ENCODE assay signal across 16 cellular contexts in the genomic region with DNA sequence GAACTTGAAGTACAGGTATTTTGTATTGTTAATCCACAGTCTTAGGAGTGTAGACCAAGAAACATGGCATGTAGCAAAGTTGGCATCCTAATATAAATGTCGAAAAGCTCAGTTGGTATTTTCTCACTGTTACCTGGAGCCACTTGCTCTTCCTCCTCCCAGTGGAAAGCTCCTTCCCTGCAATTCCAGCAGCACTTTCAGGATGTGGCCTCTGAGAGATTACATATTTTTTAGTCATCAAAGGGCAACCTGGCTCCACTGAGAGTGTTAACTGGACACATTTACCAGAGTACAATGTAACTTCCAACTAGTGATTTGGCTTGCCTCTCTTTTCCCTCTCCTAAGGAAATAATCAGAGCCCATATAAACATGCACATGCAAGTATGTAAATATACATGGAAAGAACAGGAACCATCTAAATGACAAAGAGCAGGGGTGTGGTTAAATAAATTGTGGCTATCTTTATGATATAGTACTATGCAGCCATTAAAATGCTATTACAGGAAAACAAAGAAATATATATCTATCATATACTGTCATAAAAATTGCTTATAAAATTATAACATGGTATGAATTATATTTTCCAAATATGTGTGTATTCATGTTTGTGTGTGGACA. TPM values are rescaled to one million over a fixed set of nuclear protein-coding genes. Genes with fewer than 3 reads are reported as not detected.
DNase-seq lines count a peak whose midpoint lies in the region; ATAC-seq and TF ChIP-seq lines count a peak whose summit lies in the region.
"Had no signal": no experiment of that assay in that cellular context is flagged by ENCODE, and none has a peak within 500 bp of the region (broad histone marks: within the 10 kb centered on the region; RNA-seq: fewer than 3 reads in every experiment).

No MANE protein-coding gene starts in this region.

- H2BK5ac ChIP-seq in H9 (ENCODE audit: insufficient read length, low read length) = no peak overlapping the region

- H4K20me1 ChIP-seq in H9 (ENCODE audit: control insufficient read depth, insufficient read depth, insufficient read length) = no peaks in the 10 kb centered on the region

- no peak overlapping the region for H4K8ac ChIP-seq in H9 (replicated peaks; ENCODE audit: insufficient read length, low read depth, low read length)

- no peaks in the 10 kb centered on the region for H3K79me1 ChIP-seq in H9 (ENCODE audit: insufficient read depth, low read depth, low read length, poor library complexity, severe bottlenecking)

- H3K9ac ChIP-seq in H9 (ENCODE audit: extremely low read depth, insufficient read length, low read length) = no peak overlapping the region

- no peak overlapping the region for H2BK15ac ChIP-seq in H9 (ENCODE audit: low read depth, low read length)

- H3K9me3 Mint-ChIP-seq in Caco-2 (ENCODE audit: unreplicated experiment) (no peaks in the 10 kb centered on the region), H9 (peaks cover 0 to 4% of the 10 kb centered on the region in 2 experiments; a peak in 1 of 5 replicates)
- peaks cover 7% of the 10 kb centered on the region for H3K9me3 Mint-ChIP-seq in activated naive CD8-positive, alpha-beta T cell treated with anti-CD3 and anti-CD28 coated beads for 36 hours
- H3K9me3 Mint-ChIP-seq: CD8-positive, alpha-beta memory T cell; nephron had no signal

- no peaks in the 10 kb centered on the region for H3K9me3 ChIP-seq in Caco-2
- H3K9me3 ChIP-seq in H9 (ENCODE audit: control insufficient read depth, low read depth, low read length) = no peaks in the 10 kb centered on the region
- no peaks in the 10 kb centered on the region for H3K9me3 ChIP-seq in HAP-1
- H3K9me3 ChIP-seq: left lung, right atrium auricular region had no signal

- peaks cover 24% of the 10 kb centered on the region for H3K4me1 Mint-ChIP-seq in Caco-2 (ENCODE audit: low read depth, unreplicated experiment)
- peaks cover 10% of the 10 kb centered on the region in 2 experiments for H3K4me1 Mint-ChIP-seq in H9
- H3K4me1 Mint-ChIP-seq in activated naive CD8-positive, alpha-beta T cell treated with anti-CD3 and anti-CD28 coated beads for 36 hours = peaks cover 54% of the 10 kb centered on the region
- H3K4me1 Mint-ChIP-seq: CD8-positive, alpha-beta memory T cell; nephron had no signal

- no peak overlapping the region for H4K5ac ChIP-seq in H9 (ENCODE audit: insufficient read length, low read depth, low read length)

- no peaks in the 10 kb centered on the region for H3K36me3 ChIP-seq in Caco-2 (ENCODE audit: control insufficient read depth, insufficient read depth, low read length)
- no peaks in the 10 kb centered on the region for H3K36me3 ChIP-seq in HAP-1 (replicated peaks)
- H3K36me3 ChIP-seq: left lung, right atrium auricular region had no signal

- H3K36me3 Mint-ChIP-seq in Caco-2 (ENCODE audit: insufficient read depth, unreplicated experiment) = no peaks in the 10 kb centered on the region
- no peaks in the 10 kb centered on the region; a peak in 2 of 7 replicates for H3K36me3 Mint-ChIP-seq in H9 (ENCODE audit: insufficient read depth in 1 of 3, low read depth in 3 of 3)
- peaks cover 4% of the 10 kb centered on the region for H3K36me3 Mint-ChIP-seq in activated naive CD8-positive, alpha-beta T cell treated with anti-CD3 and anti-CD28 coated beads for 36 hours
- H3K36me3 Mint-ChIP-seq: CD8-positive, alpha-beta memory T cell had no signal

- H3K23me2 ChIP-seq in H9 (ENCODE audit: insufficient read length, low read depth, low read length, poor library complexity, severe bottlenecking) = no peaks in the 10 kb centered on the region

- no peak overlapping the region for H3K27ac Mint-ChIP-seq in Caco-2 (ENCODE audit: unreplicated experiment)
- H3K27ac Mint-ChIP-seq in H9 = no peak overlapping the region
- H3K27ac Mint-ChIP-seq in activated naive CD8-positive, alpha-beta T cell treated with anti-CD3 and anti-CD28 coated beads for 36 hours = peak overlapping the region; percentile 69
- H3K27ac Mint-ChIP-seq: activated CD8-positive, alpha-beta memory T cell treated with anti-CD3 and anti-CD28 coated beads, Interleukin-2, amount 10 ng/mL, durations not matched to agents 7 days and 5 days; nephron had no signal

- H3K18ac ChIP-seq in H9 (ENCODE audit: insufficient read length, low read depth, low read length) = no peak overlapping the region

- H3K23ac ChIP-seq in H9 (ENCODE audit: insufficient read length, low read depth, low read length) = no peak overlapping the region

- H2AFZ ChIP-seq in H9 (ENCODE audit: low read length) = peak overlapping the region; percentile 14

- no peak overlapping the region for H3K56ac ChIP-seq in H9 (ENCODE audit: insufficient read length, low read depth, low read length)

- H3K4me3 ChIP-seq in Caco-2 (ENCODE audit: low read depth, low read length) (no peak overlapping the region), HAP-1 (no peak overlapping the region)
- H3K4me3 ChIP-seq: coronary artery, left lung, right atrium auricular region had no signal

- H3T11ph ChIP-seq in H9 (ENCODE audit: low read length) = no peak overlapping the region

- H4K91ac ChIP-seq in H9 (ENCODE audit: insufficient read length, low read depth, low read length) = no peak overlapping the region

- no peak overlapping the region for H2BK20ac ChIP-seq in H9 (ENCODE audit: low read depth, low read length, poor library complexity, severe bottlenecking)

- no peak overlapping the region for H3K4me3 Mint-ChIP-seq in Caco-2 (ENCODE audit: unreplicated experiment)
- no peak overlapping the region for H3K4me3 Mint-ChIP-seq in H9
- H3K4me3 Mint-ChIP-seq in activated naive CD8-positive, alpha-beta T cell treated with anti-CD3 and anti-CD28 coated beads for 36 hours = no peak overlapping the region
- H3K4me3 Mint-ChIP-seq: activated CD8-positive, alpha-beta memory T cell treated with anti-CD3 and anti-CD28 coated beads, Interleukin-2, amount 10 ng/mL, durations not matched to agents 7 days and 5 days; CD8-positive, alpha-beta memory T cell; nephron had no signal

- H3K27me3 Mint-ChIP-seq in Caco-2 (ENCODE audit: insufficient read depth, unreplicated experiment) = no peaks in the 10 kb centered on the region
- H3K27me3 Mint-ChIP-seq in H9 (ENCODE audit: low read depth) = no peaks in the 10 kb centered on the region
- H3K27me3 Mint-ChIP-seq in activated naive CD8-positive, alpha-beta T cell treated with anti-CD3 and anti-CD28 coated beads for 36 hours = peaks cover 14% of the 10 kb centered on the region

- no peak overlapping the region for H2BK120ac ChIP-seq in H9 (ENCODE audit: low read depth, low read length, poor library complexity, severe bottlenecking)

- TF ChIP-seq CTCF in Caco-2 (IDR thresholded peaks at IDR 0.05; ENCODE audit: insufficient read depth in 1 of 2, low read depth in 1 of 2, low read length in 1 of 2, severe bottlenecking in 1 of 2, unreplicated experiment in 1 of 2) (peak; percentile 73 to 75), H9 (conservative IDR thresholded peaks at IDR 0.05) (no peak)

- no peak overlapping the region for H2BK12ac ChIP-seq in H9 (ENCODE audit: insufficient read length, low read depth, low read length)

- in situ Hi-C loops in HAP-1 (cut with MboI; ENCODE audit: low sequenced_read_pairs) = no loop called here

- CTCF ChIA-PET in Caco-2 (lab: Charles Lee) = interaction anchor here (0.6 to 1.5 kb wide), 13 partner anchors 12 to 420 kb away, joined by 3 to 13 read pairs (median 3); a partner anchor contains a TSS

- no peak overlapping the region for H3K4me2 ChIP-seq in H9 (ENCODE audit: insufficient read depth, insufficient read length, low read length)

- peak; percentile 59 to 65 for DNase-seq in Caco-2
- no peak for DNase-seq in H9
- no peak for DNase-seq in activated naive CD8-positive, alpha-beta T cell treated with anti-CD3 and anti-CD28 coated beads for 36 hours
- peak; percentile 76 for DNase-seq in kidney tubule cell (ENCODE audit: low spot score)
- no peak for DNase-seq in HAP-1 (ENCODE audit: low spot score in 2 of 2)
- DNase-seq: activated CD8-positive, alpha-beta memory T cell treated with anti-CD3 and anti-CD28 coated beads, Interleukin-2, amount 10 ng/mL, durations not matched to agents 7 days and 5 days; CD8-positive, alpha-beta memory T cell; H7; hippocampal formation; left lung; stimulated activated CD4-positive, alpha-beta T cell treated with anti-CD3 and anti-CD28 coated beads, Interleukin-2, amount 100 ng/mL, for 48 hours had no signal

- POLR2A ChIA-PET in Caco-2 (lab: Charles Lee) = interaction anchor here (0.6 to 2.0 kb wide), 2 partner anchors 15 to 45 kb away, joined by 4 to 5 read pairs; no protein-coding TSS in a partner anchor

- WGBS in H9 (ENCODE audit: extremely low coverage, insufficient read length, low lambda C conversion rate) = no CpG with 5 or more reads among the region's 1 CpG

- intact Hi-C loops in Caco-2 (cut with micrococcal nuclease; ENCODE audit: unreplicated experiment) = loop anchor here (2.0 to 5.0 kb wide), 2 partner anchors 188 to 290 kb away; no protein-coding TSS in a partner anchor

- BruUV-seq in Caco-2 (replicated peaks; lab: Mats Ljungman, UMichigan) = no TSS peak

- H2AK5ac ChIP-seq in H9 (ENCODE audit: insufficient read length, low read length) = no peak overlapping the region

- no peak overlapping the region for H3K14ac ChIP-seq in H9 (ENCODE audit: insufficient read depth, low read length)

- no peak overlapping the region for H3K4ac ChIP-seq in H9 (ENCODE audit: low read depth, low read length)

- ATAC-seq in GM21526 (IDR thresholded peaks at IDR 0.05; ENCODE audit: low FRiP score, unreplicated experiment) = no peak
- no peak for ATAC-seq in HG03565 (IDR thresholded peaks at IDR 0.05; ENCODE audit: unreplicated experiment)
- ATAC-seq: activated CD8-positive, alpha-beta memory T cell treated with anti-CD3 and anti-CD28 coated beads, Interleukin-2, amount 10 ng/mL, durations not matched to agents 7 days and 5 days; left lung had no signal

- H3K27ac ChIP-seq in H9 (ENCODE audit: insufficient read length, low read depth, low read length) = no peak overlapping the region
- H3K27ac ChIP-seq: coronary artery, left lung, right atrium auricular region had no signal

- no peaks in the 10 kb centered on the region for H3K79me2 ChIP-seq in H9 (ENCODE audit: insufficient read depth, low read length)

- H3K27me3 ChIP-seq in Caco-2 (replicated peaks; ENCODE audit: control insufficient read depth, insufficient read depth, low read length) (no peaks in the 10 kb centered on the region), H9 (ENCODE audit: insufficient read depth, low read length) (no peaks in the 10 kb centered on the region), HAP-1 (ENCODE audit: low read depth) (no peaks in the 10 kb centered on the region)
- H3K27me3 ChIP-seq: right atrium auricular region had no signal

- H3K4me1 ChIP-seq in Caco-2 (peaks cover 13% of the 10 kb centered on the region), H9 (ENCODE audit: insufficient read depth, low read length) (peaks cover 3% of the 10 kb centered on the region; the same call in 1 of the 2 replicates), HAP-1 (peaks cover 7% of the 10 kb centered on the region)
- H3K4me1 ChIP-seq: left lung, right atrium auricular region had no signal

RNA-seq across cellular contexts. Expression of a gene that starts 14.2 kb away (rescaled TPM):
- total RNA-seq in Caco-2 (2022) (68.3 and 75.5 TPM in 2 replicates), H9 (2021) (31.7 and 34.1 TPM in 2 replicates)
- 10 to 100 TPM; 85.3 to 86.7 TPM for total RNA-seq in activated naive CD8-positive, alpha-beta T cell treated with anti-CD3 and anti-CD28 coated beads for 36 hours

Comparison
In these comparisons a context has a peak if more than half of its experiments do, and no peak if none do; other contexts are left out.
1. DNase-seq: peak in Caco-2 (2 of 2) and kidney tubule cell (single experiment); none in H9 (single experiment), activated naive CD8-positive, alpha-beta T cell treated with anti-CD3 and anti-CD28 coated beads for 36 hours (single experiment) and HAP-1 (0 of 2).